Comparison of ENCODE assay signal across 26 cellular contexts in genomic region chr1:36784147-36784862, GRCh38.
"Had no signal": no experiment of that assay in that cellular context is flagged by ENCODE, and none has a peak within 500 bp of the region (broad histone marks: within the 10 kb centered on the region; RNA-seq: fewer than 3 reads in every experiment).

No MANE protein-coding gene starts in this region.

- DNase-seq: activated CD4-positive, alpha-beta T cell treated with anti-CD3 and anti-CD28 coated beads for 48 hours; activated CD4-positive, alpha-beta T cell treated with anti-CD3 and anti-CD28 coated beads, Interleukin-2, amount 50 U/mL, for 48 hours; activated CD8-positive, alpha-beta memory T cell treated with anti-CD3 and anti-CD28 coated beads for 24 hours; activated effector memory CD4-positive, alpha-beta T cell treated with Interleukin-2 at 50 U/mL for 16 hours; activated naive CD4-positive, alpha-beta T cell treated with Interleukin-2 at 50 U/mL for 16 hours; anterior cingulate cortex; body of pancreas; caudate nucleus; dermis blood vessel endothelial cell; effector CD4-positive, alpha-beta T cell; esophagus squamous epithelium; islet precursor cell; left ventricle myocardium inferior; mesendoderm; mucosa of descending colon; occipital lobe; right cardiac atrium; stimulated activated CD4-positive, alpha-beta T cell treated with anti-CD3 and anti-CD28 coated beads, Interleukin-15, amount 100 ng/mL, for 24 hours; stimulated activated CD4-positive, alpha-beta T cell treated with anti-CD3 and anti-CD28 coated beads, Interleukin-2, amount 100 ng/mL, for 24 hours; stimulated activated naive CD4-positive, alpha-beta T cell; T-helper 17 cell; T1000; transverse colon; WERI-Rb-1 had no signal

- ATAC-seq: activated CD4-positive, CD25-positive, alpha-beta regulatory T cell treated with anti-CD3 and anti-CD28 coated beads, Interleukin-2, amount 50 U/mL, for 24 hours; body of pancreas; gastroesophageal sphincter; mucosa of descending colon; right cardiac atrium; T-helper 17 cell had no signal
